ENCODE assay signal across 8 cellular contexts in the genomic region with DNA sequence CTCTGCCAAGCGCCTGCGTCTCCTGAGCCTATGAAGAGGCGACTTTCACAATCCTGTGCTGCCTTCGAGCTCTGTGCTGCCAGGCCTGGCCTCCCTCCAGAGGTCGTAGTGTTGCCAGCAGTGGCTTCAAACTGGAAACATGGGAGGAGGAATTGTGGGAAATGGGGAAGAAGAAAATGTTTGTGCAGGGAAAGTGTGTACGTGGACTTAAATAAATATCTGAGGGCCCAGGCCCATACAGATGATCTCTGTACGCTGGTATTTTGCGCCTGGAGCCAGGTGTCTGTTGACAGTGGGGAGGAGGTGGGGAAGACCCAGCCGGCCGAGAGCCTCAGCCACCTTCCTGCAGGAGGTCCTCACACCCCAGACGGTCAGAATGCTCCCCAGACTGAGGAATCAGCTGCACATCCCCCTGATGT. TPM values are rescaled to one million over a fixed set of nuclear protein-coding genes. Genes with fewer than 3 reads are reported as not detected.
DNase-seq lines count a peak whose midpoint lies in the region; FAIRE-seq and TF ChIP-seq lines count a peak whose summit lies in the region.

No MANE protein-coding gene starts in this region.

- FAIRE-seq in keratinocyte (lab: Jason Lieb, UNC), result no peak
- no peak for FAIRE-seq in small intestine (lab: Jason Lieb, UNC)

- H3K36me3 ChIP-seq in keratinocyte (ENCODE audit: control insufficient read depth in 2 of 2, extremely low read depth in 1 of 2, insufficient read depth in 2 of 2, low read length in 2 of 2) (peaks cover 16 to 25% of the 10 kb centered on the region in 2 experiments), small intestine (ENCODE audit: control insufficient read depth in 2 of 2, insufficient read depth in 2 of 2, low read length in 2 of 2) (peaks cover 0 to 12% of the 10 kb centered on the region in 2 donors)

- H3K9me3 ChIP-seq in keratinocyte (ENCODE audit: control insufficient read depth, low read depth, low read length) (no peaks in the 10 kb centered on the region), small intestine (ENCODE audit: control insufficient read depth, low read depth) (no peaks in the 10 kb centered on the region)

- no peaks in the 10 kb centered on the region for H3K27me3 ChIP-seq in keratinocyte (ENCODE audit: control insufficient read depth, extremely low read depth, insufficient read depth, low read length)
- no peaks in the 10 kb centered on the region for H3K27me3 ChIP-seq in small intestine (ENCODE audit: control insufficient read depth in 2 of 2, insufficient read depth in 2 of 2, low read length in 2 of 2)

- no peaks in the 10 kb centered on the region for H3K9me1 ChIP-seq in keratinocyte (ENCODE audit: control insufficient read depth, extremely low read depth, insufficient read depth, low read length)

- in situ Hi-C loops in astrocyte of the cerebellum (cut with HindIII; ENCODE audit: low sequenced_read_pairs), result no loop called here

- H3K4me2 ChIP-seq in keratinocyte (ENCODE audit: control insufficient read depth, extremely low read depth, insufficient read depth, low read depth, low read length), result peak overlapping the region; percentile 88

- no peaks in the 10 kb centered on the region for H4K20me1 ChIP-seq in keratinocyte (ENCODE audit: control insufficient read depth, extremely low read depth, insufficient read depth, low read length)

- H3K9ac ChIP-seq in keratinocyte (ENCODE audit: control insufficient read depth, extremely low read depth, insufficient read depth, low read length), result peak overlapping the region; percentile 71

- no peak overlapping the region for H3K4me3 ChIP-seq in astrocyte of the cerebellum (ENCODE audit: low read depth, low read length)
- H3K4me3 ChIP-seq in keratinocyte (ENCODE audit: control insufficient read depth in 2 of 3, extremely low read depth in 1 of 3, insufficient read depth in 2 of 3, low read depth in 1 of 3, low read length in 3 of 3), result peak overlapping the region in 2 of 3 experiments; percentile 51 to 60
- no peak overlapping the region for H3K4me3 ChIP-seq in small intestine (ENCODE audit: low read depth in 1 of 2, low read length in 2 of 2)

- DNase-seq in NCI-H1436 (lab: John Stamatoyannopoulos, UW), result peak; percentile 26
- DNase-seq in NCI-H1436 treated with DMSO at 0.1 percent for 48 hours (lab: John Stamatoyannopoulos, UW), result no peak
- DNase-seq in astrocyte of the cerebellum (ENCODE audit: low read depth), result peak; percentile 60
- DNase-seq in keratinocyte (ENCODE audit: low read depth, low spot score), result no peak
- DNase-seq in small intestine, result no peak
- no peak for DNase-seq in MV-4-11 (lab: John Stamatoyannopoulos, UW)
- DNase-seq in islet precursor cell, result no peak
- DNase-seq in amniotic stem cell (lab: John Stamatoyannopoulos, UW), result no peak

- peak overlapping the region; percentile 82 for H3K27ac ChIP-seq in keratinocyte (ENCODE audit: control insufficient read depth, insufficient read depth, low read length)
- peak overlapping the region; percentile 79 to 89 for H3K27ac ChIP-seq in small intestine (ENCODE audit: low read depth in 1 of 2, low read length in 1 of 2)

- peak overlapping the region; percentile 0 for H2AFZ ChIP-seq in keratinocyte (ENCODE audit: control insufficient read depth, low read length)

- WGBS in small intestine, 3 donors, result 53 to 76% (median 66%) methylated on average over 11 of the region's 11 CpGs

- TF ChIP-seq CTCF in astrocyte of the cerebellum (IDR thresholded peaks at IDR 0.05; ENCODE audit: low read depth, low read length, missing control alignments), result no peak
- TF ChIP-seq CTCF in keratinocyte (optimal IDR thresholded peaks at IDR 0.05 in 1 of 3, IDR thresholded peaks at IDR 0.05 in 1 of 3, conservative IDR thresholded peaks at IDR 0.05 in 1 of 3; ENCODE audit: extremely low read depth in 1 of 3, insufficient read depth in 2 of 3, low read length in 3 of 3), result peak in 2 of 3 experiments; percentile 9 to 33

- peaks cover 61% of the 10 kb centered on the region for H3K79me2 ChIP-seq in keratinocyte (ENCODE audit: control insufficient read depth, insufficient read depth, low read length)

- H3K4me1 ChIP-seq in keratinocyte (ENCODE audit: control insufficient read depth, extremely low read depth, insufficient read depth, low read length), result peaks cover 49% of the 10 kb centered on the region
- peaks cover 7 to 25% of the 10 kb centered on the region in 2 donors for H3K4me1 ChIP-seq in small intestine (ENCODE audit: control insufficient read depth in 2 of 2, insufficient read depth in 1 of 2, low read depth in 1 of 2, low read length in 1 of 2)

- dilution Hi-C loops in keratinocyte (cut with MboI; ENCODE audit: extremely low pct_ligation_motif_present, low sequenced_read_pairs), result no loop called here

RNA-seq across cellular contexts. Expression of a gene that starts 44.6 kb away (rescaled TPM):
- polyA plus RNA-seq in keratinocyte (17.9 to 41.1 TPM (median 34.9 TPM) in 3 replicates), small intestine (10 to 100 TPM; 11.9 to 24.9 (median 18.8) TPM)
- polyA plus RNA-seq in keratinocyte (2011; ENCODE audit: low read depth), result 24.1 TPM
- polyA plus RNA-seq in keratinocyte (2011; cell fraction: cytosol; rRNA removed), result 15.0 and 25.8 TPM in 2 replicates
- polyA plus RNA-seq in keratinocyte (2011; cell fraction: nucleus; rRNA removed), result 36.8 and 40.9 TPM in 2 replicates
- 19.3 and 38.7 TPM in 2 replicates for polyA plus RNA-seq in keratinocyte (2012; ENCODE audit: low replicate concordance)
- 45.2 to 76.7 TPM (median 75.1 TPM) in 3 replicates for polyA minus RNA-seq in keratinocyte
- polyA minus RNA-seq in keratinocyte (2011; cell fraction: cytosol; rRNA and poly(A)+ RNA removed), result 38.2 TPM
- polyA minus RNA-seq in keratinocyte (2011; cell fraction: nucleus; rRNA and poly(A)+ RNA removed), result 59.4 and 96.9 TPM in 2 replicates

Comparison
In these comparisons a context has a peak if more than half of its experiments do, and no peak if none do; other contexts are left out.
1. DNase-seq: peak in NCI-H1436 (single experiment) and astrocyte of the cerebellum (single experiment); none in NCI-H1436 treated with DMSO at 0.1 percent for 48 hours (single experiment), keratinocyte (single experiment), small intestine (single experiment), MV-4-11 (single experiment), islet precursor cell (single experiment) and amniotic stem cell (single experiment).
2. H3K4me3 ChIP-seq: peak in keratinocyte (2 of 3); none in astrocyte of the cerebellum (single experiment) and small intestine (0 of 2).